In genomic region chr12:48943221-48943620, GRCh38 we compare ENCODE assay signal across 17 cellular contexts. TPM values are rescaled to one million over a fixed set of nuclear protein-coding genes. Genes with fewer than 3 reads are reported as not detected.
A peak's percentile ranks its signal among the peaks of the same experiment; 100 is the strongest.
DNase-seq lines count a peak whose midpoint lies in the region; ATAC-seq, FAIRE-seq and TF ChIP-seq lines count a peak whose summit lies in the region.
"Had no signal": no experiment of that assay in that cellular context is flagged by ENCODE, and none has a peak within 500 bp of the region (broad histone marks: within the 10 kb centered on the region; RNA-seq: fewer than 3 reads in every experiment).

No MANE protein-coding gene starts in this region.

- dilution Hi-C loops in keratinocyte (cut with MboI; ENCODE audit: extremely low pct_ligation_motif_present, low sequenced_read_pairs), result no loop called here

- H3K27ac Mint-ChIP-seq in effector memory CD8-positive, alpha-beta T cell, result peak overlapping the region; percentile 12 to 44

- no peaks in the 10 kb centered on the region for H3K9me3 ChIP-seq in keratinocyte (ENCODE audit: control insufficient read depth, low read depth, low read length)
- no peaks in the 10 kb centered on the region for H3K9me3 ChIP-seq in Karpas-422 (ENCODE audit: low read length)
- H3K9me3 ChIP-seq: A549 had no signal

- peak overlapping the region; percentile 51 for H3K4me2 ChIP-seq in keratinocyte (ENCODE audit: control insufficient read depth, extremely low read depth, insufficient read depth, low read depth, low read length)
- no peak overlapping the region for H3K4me2 ChIP-seq in Karpas-422 (ENCODE audit: low read depth, low read length, poor library complexity, severe bottlenecking)
- H3K4me2 ChIP-seq: A549 had no signal

- no peaks in the 10 kb centered on the region for H3K9me1 ChIP-seq in keratinocyte (ENCODE audit: control insufficient read depth, extremely low read depth, insufficient read depth, low read length)

- H3K36me3 ChIP-seq in keratinocyte (ENCODE audit: control insufficient read depth in 2 of 2, extremely low read depth in 1 of 2, insufficient read depth in 2 of 2, low read length in 2 of 2) (peaks cover 28 to 34% of the 10 kb centered on the region in 2 experiments), Karpas-422 (ENCODE audit: insufficient read depth, low read length) (peaks cover 7% of the 10 kb centered on the region; the same call in 1 of the 2 replicates)

- TF ChIP-seq CTCF in keratinocyte (optimal IDR thresholded peaks at IDR 0.05 in 1 of 3, IDR thresholded peaks at IDR 0.05 in 1 of 3, conservative IDR thresholded peaks at IDR 0.05 in 1 of 3; ENCODE audit: extremely low read depth in 1 of 3, insufficient read depth in 2 of 3, low read length in 3 of 3), result no peak

- peaks cover 24% of the 10 kb centered on the region for H3K36me3 Mint-ChIP-seq in effector memory CD8-positive, alpha-beta T cell (ENCODE audit: insufficient read depth)

- H3K27ac ChIP-seq in keratinocyte (ENCODE audit: control insufficient read depth, insufficient read depth, low read length), result no peak overlapping the region
- H3K27ac ChIP-seq in Karpas-422 (ENCODE audit: low read length), result no peak overlapping the region
- H3K27ac ChIP-seq: A549 had no signal

- in situ Hi-C loops in G401 (cut with HindIII; ENCODE audit: low sequenced_read_pairs), result no loop called here

- no peaks in the 10 kb centered on the region for H3K27me3 Mint-ChIP-seq in effector memory CD8-positive, alpha-beta T cell

- peak; percentile 69 for FAIRE-seq in keratinocyte (lab: Jason Lieb, UNC)
- FAIRE-seq: A549, K562 had no signal

- H3K79me2 ChIP-seq in keratinocyte (ENCODE audit: control insufficient read depth, insufficient read depth, low read length) (peaks cover 56% of the 10 kb centered on the region), Karpas-422 (ENCODE audit: low read length) (peaks cover 54% of the 10 kb centered on the region)

- H3K4me3 Mint-ChIP-seq in effector memory CD8-positive, alpha-beta T cell, result no peak overlapping the region

- H4K20me1 ChIP-seq in keratinocyte (ENCODE audit: control insufficient read depth, extremely low read depth, insufficient read depth, low read length) (peaks cover 17% of the 10 kb centered on the region), Karpas-422 (ENCODE audit: insufficient read depth, low read depth, low read length) (peaks cover 10% of the 10 kb centered on the region; the same call in 1 of the 2 replicates)

- H3K4me3 ChIP-seq in keratinocyte (ENCODE audit: control insufficient read depth in 2 of 3, extremely low read depth in 1 of 3, insufficient read depth in 2 of 3, low read depth in 1 of 3, low read length in 3 of 3), result no peak overlapping the region
- no peak overlapping the region for H3K4me3 ChIP-seq in Karpas-422 (ENCODE audit: low read length)
- H3K4me3 ChIP-seq: A549, K562 had no signal

- peak; percentile 75 for DNase-seq in G401 (ENCODE audit: low spot score)
- no peak for DNase-seq in effector memory CD8-positive, alpha-beta T cell
- no peak for DNase-seq in keratinocyte (ENCODE audit: low read depth, low spot score)
- no peak for DNase-seq in activated CD4-positive, CD25-positive, alpha-beta regulatory T cell treated with anti-CD3 and anti-CD28 coated beads, Interleukin-2, amount 50 U/mL, for 72 hours
- no peak for DNase-seq in Karpas-422
- DNase-seq in effector CD4-positive, alpha-beta T cell, result no peak
- DNase-seq: DMS153, EL, MV-4-11, NCI-H1417 treated with DMSO at 0.1 percent for 48 hours, NCI-H2029, NCI-H2171, NCI-H446 treated with DMSO at 0.1 percent for 48 hours, RPMI8226 had no signal

- H3K9ac ChIP-seq in keratinocyte (ENCODE audit: control insufficient read depth, extremely low read depth, insufficient read depth, low read length), result no peak overlapping the region
- no peak overlapping the region for H3K9ac ChIP-seq in Karpas-422 (ENCODE audit: low read length)

- H3K27me3 ChIP-seq in keratinocyte (ENCODE audit: control insufficient read depth, extremely low read depth, insufficient read depth, low read length) (no peaks in the 10 kb centered on the region), Karpas-422 (ENCODE audit: low read length) (no peaks in the 10 kb centered on the region)

- H2AFZ ChIP-seq in keratinocyte (ENCODE audit: control insufficient read depth, low read length) (no peak overlapping the region), Karpas-422 (ENCODE audit: low read length) (no peak overlapping the region)

- H3K4me1 Mint-ChIP-seq in effector memory CD8-positive, alpha-beta T cell (ENCODE audit: low read depth in 2 of 2), result peaks cover 12 to 14% of the 10 kb centered on the region in 2 donors

- no peak for ATAC-seq in effector memory CD8-positive, alpha-beta T cell (replicated peaks)
- ATAC-seq: A549, K562 had no signal

- H3K4me1 ChIP-seq in keratinocyte (ENCODE audit: control insufficient read depth, extremely low read depth, insufficient read depth, low read length) (peaks cover 18% of the 10 kb centered on the region), Karpas-422 (ENCODE audit: low read length) (no peaks in the 10 kb centered on the region)
- H3K4me1 ChIP-seq: A549 had no signal

- no peaks in the 10 kb centered on the region for H3K9me3 Mint-ChIP-seq in effector memory CD8-positive, alpha-beta T cell

- H3K9me2 ChIP-seq in Karpas-422 (replicated peaks; ENCODE audit: insufficient read depth, low read length), result no peaks in the 10 kb centered on the region

RNA-seq across cellular contexts. Expression of gene ARF3, which starts 14.1 kb away (rescaled TPM):
- 118 and 141 TPM in 2 replicates for total RNA-seq in G401 (2014; rRNA removed; shearing (Covaris generic))
- 236 to 253 TPM (median 250 TPM) in 3 replicates for polyA plus RNA-seq in keratinocyte
- 62.2 TPM for polyA plus RNA-seq in keratinocyte (2011; ENCODE audit: low read depth)
- 324 and 334 TPM in 2 replicates for polyA plus RNA-seq in keratinocyte (2011; cell fraction: cytosol; rRNA removed)
- 324 and 330 TPM in 2 replicates for polyA plus RNA-seq in keratinocyte (2011; cell fraction: nucleus; rRNA removed)
- 84.4 and 202 TPM in 2 replicates for polyA plus RNA-seq in keratinocyte (2012; ENCODE audit: low replicate concordance)
- polyA minus RNA-seq in keratinocyte, result 192 to 243 TPM (median 216 TPM) in 3 replicates
- polyA minus RNA-seq in keratinocyte (2011; cell fraction: cytosol; rRNA and poly(A)+ RNA removed), result 84.0 TPM
- polyA minus RNA-seq in keratinocyte (2011; cell fraction: nucleus; rRNA and poly(A)+ RNA removed), result 47.5 and 79.6 TPM in 2 replicates
- 51.7 and 57.5 TPM in 2 replicates for total RNA-seq in Karpas-422 (2014; rRNA removed; shearing (Covaris generic); ENCODE audit: low replicate concordance)

RNA-seq across cellular contexts. Expression of gene FKBP11, which starts 17.9 kb away (rescaled TPM):
- total RNA-seq in G401 (2014; rRNA removed; shearing (Covaris generic)), result 2.0 and 2.8 TPM in 2 replicates
- polyA plus RNA-seq in keratinocyte, result 9.5 to 18.4 TPM (median 18.1 TPM) in 3 replicates
- polyA plus RNA-seq in keratinocyte (2011; ENCODE audit: low read depth), result 2.2 TPM
- polyA plus RNA-seq in keratinocyte (2011; cell fraction: cytosol; rRNA removed), result 7.9 and 8.1 TPM in 2 replicates
- polyA plus RNA-seq in keratinocyte (2011; cell fraction: nucleus; rRNA removed), result 32.7 and 35.4 TPM in 2 replicates
- 6.2 and 26.8 TPM in 2 replicates for polyA plus RNA-seq in keratinocyte (2012; ENCODE audit: low replicate concordance)
- 10.0 to 16.9 TPM (median 10.5 TPM) in 3 replicates for polyA minus RNA-seq in keratinocyte
- polyA minus RNA-seq in keratinocyte (2011; cell fraction: cytosol; rRNA and poly(A)+ RNA removed), result 13.8 TPM
- polyA minus RNA-seq in keratinocyte (2011; cell fraction: nucleus; rRNA and poly(A)+ RNA removed), result 10.6 and 11.1 TPM in 2 replicates
- 22.0 and 29.8 TPM in 2 replicates for total RNA-seq in Karpas-422 (2014; rRNA removed; shearing (Covaris generic); ENCODE audit: low replicate concordance)

RNA-seq across cellular contexts. Expression of gene WNT10B, which starts 28.3 kb away (rescaled TPM):
- 3.9 and 10.1 TPM in 2 replicates for total RNA-seq in G401 (2014; rRNA removed; shearing (Covaris generic))
- 0.09 to 0.24 TPM (median 0.22 TPM) in 3 replicates for polyA plus RNA-seq in keratinocyte
- polyA plus RNA-seq in keratinocyte (2011; ENCODE audit: low read depth), result not detected
- polyA plus RNA-seq in keratinocyte (2011; cell fraction: cytosol; rRNA removed), result 0.13 and 0.16 TPM in 2 replicates
- polyA plus RNA-seq in keratinocyte (2011; cell fraction: nucleus; rRNA removed), result 0.41 and 0.46 TPM in 2 replicates
- 0.17 and 0.39 TPM in 2 replicates for polyA plus RNA-seq in keratinocyte (2012; ENCODE audit: low replicate concordance)
- 0.13 TPM in 1 of 3 replicates, not detected in the others for polyA minus RNA-seq in keratinocyte
- not detected for polyA minus RNA-seq in keratinocyte (2011; cell fraction: cytosol; rRNA and poly(A)+ RNA removed)
- 0.31 TPM in 1 of 2 replicates, not detected in the other for polyA minus RNA-seq in keratinocyte (2011; cell fraction: nucleus; rRNA and poly(A)+ RNA removed)
- total RNA-seq in Karpas-422 (2014; rRNA removed; shearing (Covaris generic); ENCODE audit: low replicate concordance), result 0.61 and 1.0 TPM in 2 replicates

RNA-seq across cellular contexts. Expression of gene WNT1, which starts 34.9 kb away (rescaled TPM):
- not detected in 2 replicates for total RNA-seq in G401 (2014; rRNA removed; shearing (Covaris generic))
- polyA plus RNA-seq in keratinocyte, result not detected in 3 replicates
- not detected for polyA plus RNA-seq in keratinocyte (2011; ENCODE audit: low read depth)
- not detected in 2 replicates for polyA plus RNA-seq in keratinocyte (2011; cell fraction: cytosol; rRNA removed)
- polyA plus RNA-seq in keratinocyte (2011; cell fraction: nucleus; rRNA removed), result not detected in 2 replicates
- not detected in 2 replicates for polyA plus RNA-seq in keratinocyte (2012; ENCODE audit: low replicate concordance)
- polyA minus RNA-seq in keratinocyte, result not detected in 3 replicates
- not detected for polyA minus RNA-seq in keratinocyte (2011; cell fraction: cytosol; rRNA and poly(A)+ RNA removed)
- polyA minus RNA-seq in keratinocyte (2011; cell fraction: nucleus; rRNA and poly(A)+ RNA removed), result not detected in 2 replicates
- not detected in 2 replicates for total RNA-seq in Karpas-422 (2014; rRNA removed; shearing (Covaris generic); ENCODE audit: low replicate concordance)
- total RNA-seq: H4, K562 had no signal
- polyA plus RNA-seq: A549, K562 had no signal

RNA-seq across cellular contexts. Expression of gene DDN, which starts 56.0 kb away (rescaled TPM):
- 2.3 and 5.2 TPM in 2 replicates for total RNA-seq in G401 (2014; rRNA removed; shearing (Covaris generic))
- 0.09 to 0.17 TPM (median 0.10 TPM) in 3 replicates for polyA plus RNA-seq in keratinocyte
- polyA plus RNA-seq in keratinocyte (2011; ENCODE audit: low read depth), result not detected
- polyA plus RNA-seq in keratinocyte (2011; cell fraction: cytosol; rRNA removed), result not detected in 2 replicates
- 0.24 and 0.39 TPM in 2 replicates for polyA plus RNA-seq in keratinocyte (2011; cell fraction: nucleus; rRNA removed)
- 0.08 and 0.13 TPM in 2 replicates for polyA plus RNA-seq in keratinocyte (2012; ENCODE audit: low replicate concordance)
- 0.06 TPM in 1 of 3 replicates, not detected in the others for polyA minus RNA-seq in keratinocyte
- not detected for polyA minus RNA-seq in keratinocyte (2011; cell fraction: cytosol; rRNA and poly(A)+ RNA removed)
- polyA minus RNA-seq in keratinocyte (2011; cell fraction: nucleus; rRNA and poly(A)+ RNA removed), result 0.21 TPM in 1 of 2 replicates, not detected in the other
- total RNA-seq in Karpas-422 (2014; rRNA removed; shearing (Covaris generic); ENCODE audit: low replicate concordance), result 9.6 and 20.2 TPM in 2 replicates
